ENCODE assay signal across 1 cellular context in the genomic region with DNA sequence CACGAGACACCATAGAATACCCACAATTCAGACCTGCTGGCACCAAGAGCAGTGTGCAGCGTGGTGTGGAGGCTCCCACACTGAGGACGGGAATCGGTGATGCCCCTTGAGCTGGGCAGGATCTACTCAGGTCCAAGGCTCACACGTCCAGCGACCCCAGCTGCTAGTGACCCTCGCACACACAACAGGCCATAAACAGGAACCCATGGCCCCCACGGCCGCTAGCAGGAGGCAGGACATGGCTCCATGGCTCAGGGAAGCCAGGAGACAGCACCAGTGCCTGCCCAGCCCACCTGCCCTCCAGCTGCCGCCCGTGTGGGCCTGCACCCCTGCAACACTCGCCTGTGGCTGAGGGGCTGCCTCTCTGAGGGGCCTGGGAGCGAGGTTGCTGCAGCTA.
TF ChIP-seq lines count a peak whose summit lies in the region.

No MANE protein-coding gene starts in this region.

TF ChIP-seq in K562, 482 proteins besides CTCF, POLR2A, EP300 and RAD21:
- TF ChIP-seq ZNF347 (CRISPR knock-in tag; IDR thresholded peaks at IDR 0.05; ENCODE audit: low read depth) (no peak), ZNF121 (CRISPR knock-in tag; conservative IDR thresholded peaks at IDR 0.05) (no peak), DPF2 (IDR thresholded peaks at IDR 0.05) (no peak), NCOR1 (IDR thresholded peaks at IDR 0.05) (no peak), MCM7 (IDR thresholded peaks at IDR 0.05) (no peak), BCLAF1 (IDR thresholded peaks at IDR 0.05; ENCODE audit: borderline replicate concordance in 1 of 2, control insufficient read depth in 1 of 2, low read depth in 2 of 2, low read length in 1 of 2) (no peak)
TF ChIP-seq in K562: peak in this region for 0.
